Comparison of ENCODE assay signal across 8 cellular contexts in the genomic region with DNA sequence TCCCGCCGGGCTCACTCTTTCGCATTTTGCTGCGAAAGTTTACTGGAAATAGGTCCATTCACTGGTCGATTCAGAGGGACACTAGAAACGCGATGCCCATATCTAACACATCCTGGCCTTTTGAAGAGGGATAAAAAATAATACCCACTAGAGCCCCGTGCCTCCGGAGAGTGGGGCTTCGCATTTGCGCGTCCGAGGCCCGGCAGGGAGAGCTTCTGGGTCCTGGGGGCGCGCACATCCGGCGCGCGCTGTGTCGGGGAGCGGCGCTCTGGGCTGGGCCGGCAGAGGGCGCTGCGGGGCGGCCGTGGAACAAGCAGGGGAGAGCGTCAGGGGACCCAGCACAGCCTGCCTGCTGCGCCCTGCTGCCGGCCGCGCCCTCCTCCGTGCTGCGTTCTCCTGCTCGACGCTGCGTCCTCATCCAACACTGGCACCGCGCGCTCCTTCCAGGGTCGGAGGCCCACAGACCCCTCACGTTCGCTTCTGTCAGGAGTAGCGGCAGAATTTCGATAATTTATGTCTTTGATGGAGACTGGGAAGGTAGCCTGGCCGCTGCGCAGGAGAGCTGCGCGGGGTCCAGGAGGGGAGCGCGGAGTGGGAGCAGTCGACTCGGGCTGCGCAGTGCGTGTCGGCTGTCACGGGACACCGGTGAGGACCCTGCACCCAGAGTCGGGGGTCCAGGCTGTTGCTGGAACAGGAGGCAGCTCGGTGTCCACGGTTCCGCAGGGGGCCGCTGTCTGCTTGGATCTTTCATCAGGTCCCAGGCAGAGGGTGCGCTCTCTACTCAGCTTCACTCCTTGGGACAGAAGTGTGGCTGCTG. TPM values are rescaled to one million over a fixed set of nuclear protein-coding genes. Genes with fewer than 3 reads are reported as not detected.
DNase-seq lines count a peak whose midpoint lies in the region; ATAC-seq lines count a peak whose summit lies in the region.

No MANE protein-coding gene starts in this region.

- H2BK5ac ChIP-seq in neuronal stem cell (ENCODE audit: low read length) = no peak overlapping the region

- peak overlapping the region; percentile 99 for H3K4me2 ChIP-seq in neuronal stem cell (ENCODE audit: insufficient read depth, low read length, poor library complexity, severe bottlenecking)

- H4K91ac ChIP-seq in neuronal stem cell (ENCODE audit: low read depth, low read length, poor library complexity) = no peak overlapping the region

- no peaks in the 10 kb centered on the region for H3K79me1 ChIP-seq in neuronal stem cell (ENCODE audit: low read depth, low read length)

- peak overlapping the region; percentile 93 for H2BK15ac ChIP-seq in neuronal stem cell (ENCODE audit: low read length)

- H3K36me3 ChIP-seq in SJSA1 = no peaks in the 10 kb centered on the region
- no peaks in the 10 kb centered on the region for H3K36me3 ChIP-seq in neuronal stem cell (replicated peaks in 1 of 2; ENCODE audit: control insufficient read depth in 2 of 2, insufficient read depth in 2 of 2, low read length in 2 of 2)
- H3K36me3 ChIP-seq in stomach smooth muscle (ENCODE audit: control insufficient read depth in 2 of 2, insufficient read depth in 2 of 2, low read length in 2 of 2) = no peaks in the 10 kb centered on the region

- H3K27ac ChIP-seq in SJSA1 (no peak overlapping the region), neuronal stem cell (replicated peaks; ENCODE audit: low read length) (no peak overlapping the region), stomach smooth muscle (ENCODE audit: low read length) (peak overlapping the region; percentile 24)

- DNase-seq in COLO829 (ENCODE audit: low spot score) (peak; percentile 28), SJSA1 (ENCODE audit: low read depth in 1 of 2, low spot score in 2 of 2) (peak; percentile 44 to 69), foreskin melanocyte (peak; percentile 70), neuronal stem cell (ENCODE audit: low spot score) (peak; percentile 80)
- DNase-seq in activated naive CD4-positive, alpha-beta T cell treated with Interleukin-2 at 50 U/mL for 16 hours = peak; percentile 86

- H3K4me3 ChIP-seq in SJSA1 = peak overlapping the region; percentile 2; the same call in 1 of the 2 replicates
- peak overlapping the region; percentile 38 to 80 for H3K4me3 ChIP-seq in neuronal stem cell (ENCODE audit: low read length in 2 of 2)
- peak overlapping the region; percentile 75 to 86 for H3K4me3 ChIP-seq in stomach smooth muscle (ENCODE audit: low read length in 2 of 2)

- H2AK5ac ChIP-seq in neuronal stem cell (ENCODE audit: low read depth, low read length) = no peak overlapping the region

- H2BK12ac ChIP-seq in neuronal stem cell (ENCODE audit: low read length) = peak overlapping the region; percentile 98

- H3K4me1 ChIP-seq in SJSA1 (replicated peaks) = peaks cover 8% of the 10 kb centered on the region
- H3K4me1 ChIP-seq in neuronal stem cell (ENCODE audit: control insufficient read depth in 2 of 2, insufficient read depth in 1 of 2, low read depth in 1 of 2, low read length in 2 of 2) = peaks cover 2 to 3% of the 10 kb centered on the region in 2 donors
- peaks cover 9% of the 10 kb centered on the region for H3K4me1 ChIP-seq in stomach smooth muscle (ENCODE audit: control insufficient read depth, insufficient read depth, low read length)

- H3K18ac ChIP-seq in neuronal stem cell (ENCODE audit: low read length) = peak overlapping the region; percentile 88

- H3K27me3 ChIP-seq in SJSA1 (replicated peaks) = no peaks in the 10 kb centered on the region
- H3K27me3 ChIP-seq in neuronal stem cell (ENCODE audit: control insufficient read depth in 3 of 3, insufficient read depth in 3 of 3, low read depth in 1 of 3, low read length in 3 of 3) = peaks cover 0 to 42% (median 8%) of the 10 kb centered on the region in 3 experiments
- no peaks in the 10 kb centered on the region for H3K27me3 ChIP-seq in stomach smooth muscle (ENCODE audit: control insufficient read depth in 1 of 2, insufficient read depth in 2 of 2, low read length in 2 of 2)

- H3K4ac ChIP-seq in neuronal stem cell (ENCODE audit: low read length) = no peak overlapping the region

- peak overlapping the region; percentile 84 for H2BK120ac ChIP-seq in neuronal stem cell (ENCODE audit: low read depth, low read length)

- peak overlapping the region; percentile 87 for H3K9ac ChIP-seq in neuronal stem cell (ENCODE audit: low read depth, low read length, poor library complexity)
- peak overlapping the region; percentile 72 to 78 for H3K9ac ChIP-seq in stomach smooth muscle (ENCODE audit: low read length in 2 of 2)

- H3K9me3 ChIP-seq in SJSA1 (replicated peaks) = no peaks in the 10 kb centered on the region
- H3K9me3 ChIP-seq in neuronal stem cell (replicated peaks in 1 of 2; ENCODE audit: control insufficient read depth in 2 of 2, insufficient read depth in 1 of 2, low read depth in 1 of 2, low read length in 2 of 2) = no peaks in the 10 kb centered on the region
- no peaks in the 10 kb centered on the region for H3K9me3 ChIP-seq in stomach smooth muscle (ENCODE audit: control insufficient read depth in 2 of 2, low read length in 2 of 2)

- ATAC-seq in GM19463 (IDR thresholded peaks at IDR 0.05; ENCODE audit: unreplicated experiment) = peak; percentile 99
- peak; percentile 82 for ATAC-seq in HG03575 (IDR thresholded peaks at IDR 0.05; ENCODE audit: extremely low read depth, insufficient number of reproducible peaks, low FRiP score, unreplicated experiment)

- peak overlapping the region; percentile 90 for H2AFZ ChIP-seq in neuronal stem cell (ENCODE audit: low read length)

- WGBS in neuronal stem cell (ENCODE audit: extremely low coverage in 2 of 2, insufficient read length in 2 of 2, insufficient replicate concordance in 1 of 2), 2 donors = no CpG with 5 or more reads among the region's 65 CpGs

- H4K8ac ChIP-seq in neuronal stem cell (ENCODE audit: low read depth, low read length) = no peak overlapping the region

- H3K23ac ChIP-seq in neuronal stem cell (ENCODE audit: low read depth, low read length, poor library complexity) = peak overlapping the region; percentile 29

- H3K14ac ChIP-seq in neuronal stem cell (ENCODE audit: low read length) = no peak overlapping the region

RNA-seq across cellular contexts. Expression of a gene that starts 41.5 kb away (rescaled TPM):
- 29.8 and 41.3 TPM in 2 replicates for total RNA-seq in SJSA1 (2014; rRNA removed; shearing (Covaris generic))
- polyA plus RNA-seq in neuronal stem cell (2013, experiment 1 of 2) = 25.9 TPM
- polyA plus RNA-seq in neuronal stem cell (2013, experiment 2 of 2) = 26.0 TPM

Comparison
In these comparisons a context has a peak if more than half of its experiments do, and no peak if none do; other contexts are left out.
1. DNase-seq: peak in every context shown above with its lines; median percentile 86 in activated naive CD4-positive, alpha-beta T cell treated with Interleukin-2 at 50 U/mL for 16 hours; 80 in neuronal stem cell; 70 in foreskin melanocyte; 56 in SJSA1; 28 in COLO829.
2. H3K4me3 ChIP-seq: peak in every context shown above with its lines; median percentile 80 in stomach smooth muscle; 59 in neuronal stem cell; 2 in SJSA1.